In genomic region chr10:100301123-100301522, GRCh38 we compare ENCODE assay signal across 8 cellular contexts. TPM values are rescaled to one million over a fixed set of nuclear protein-coding genes. Genes with fewer than 3 reads are reported as not detected.
"Had no signal": no experiment of that assay in that cellular context is flagged by ENCODE, and none has a peak within 500 bp of the region (broad histone marks: within the 10 kb centered on the region; RNA-seq: fewer than 3 reads in every experiment).

No MANE protein-coding gene starts in this region.

RNA-seq across cellular contexts. Expression of gene PKD2L1, which starts 28.9 kb away (rescaled TPM):
- total RNA-seq: activated CD4-positive, alpha-beta T cell treated with anti-CD3 and anti-CD28 coated beads for 36 hours; activated CD8-positive, alpha-beta memory T cell treated with anti-CD3 and anti-CD28 coated beads for 36 hours; activated naive CD4-positive, alpha-beta T cell treated with anti-CD3 and anti-CD28 coated beads for 36 hours; astrocyte; Peyer's patch; Right ventricle myocardium superior; SJCRH30 had no signal
- polyA plus RNA-seq: SK-N-SH had no signal
